In the genomic region with DNA sequence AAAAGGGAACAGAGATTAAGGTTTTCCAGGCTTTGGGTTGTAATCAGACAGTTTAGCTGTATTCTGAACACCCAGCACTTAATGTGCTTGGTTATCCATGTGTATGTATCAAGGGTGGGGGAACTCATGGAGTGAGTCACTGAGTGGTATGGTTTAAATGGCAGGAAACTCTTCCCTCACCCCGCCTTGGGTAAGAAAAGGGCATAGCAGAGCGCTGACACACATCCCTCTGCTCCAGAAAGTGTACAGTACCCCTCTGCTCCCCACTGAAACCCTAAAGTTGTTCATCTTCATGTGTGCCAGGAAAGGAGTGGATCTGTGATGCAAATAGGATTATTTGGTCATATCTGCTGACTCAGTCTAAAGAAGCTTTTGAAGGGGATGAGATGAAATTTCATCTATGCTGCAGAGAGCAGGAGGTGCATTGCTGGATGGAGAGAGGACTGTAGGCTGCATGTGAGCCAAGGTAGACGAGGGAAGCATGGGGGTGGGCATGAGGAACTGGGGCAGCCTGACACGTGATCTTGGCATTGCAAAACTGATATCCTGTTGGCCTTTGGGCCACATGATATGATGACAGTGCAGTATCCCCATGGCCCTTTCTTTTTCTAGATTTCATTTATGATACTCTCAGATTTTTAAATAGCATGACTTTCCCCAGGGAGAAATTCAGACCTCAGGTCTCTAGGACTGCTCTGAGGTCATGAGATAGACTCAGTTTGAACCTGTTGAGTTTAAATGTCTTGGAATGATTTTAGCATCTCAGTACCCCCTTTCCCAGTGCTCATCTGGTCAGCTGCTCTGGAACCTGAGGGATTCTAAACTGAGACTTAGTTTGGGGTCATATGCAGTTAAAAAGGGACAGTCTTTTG, we compare ENCODE assay signal across 9 cellular contexts.
DNase-seq lines count a peak whose midpoint lies in the region; ATAC-seq, FAIRE-seq and TF ChIP-seq lines count a peak whose summit lies in the region.
"Had no signal": no experiment of that assay in that cellular context is flagged by ENCODE, and none has a peak within 500 bp of the region (broad histone marks: within the 10 kb centered on the region; RNA-seq: fewer than 3 reads in every experiment).

No MANE protein-coding gene starts in this region.

- H3K27me3 ChIP-seq in CD8-positive, alpha-beta memory T cell (ENCODE audit: insufficient read depth, low read length, poor library complexity, severe bottlenecking), result no peaks in the 10 kb centered on the region
- no peaks in the 10 kb centered on the region for H3K27me3 ChIP-seq in GM12878 (replicated peaks in 1 of 2; ENCODE audit: control insufficient read depth in 2 of 2, insufficient read depth in 2 of 2, low read length in 1 of 2)

- no peak overlapping the region for H3K4me3 Mint-ChIP-seq in CD8-positive, alpha-beta memory T cell
- peak overlapping the region; percentile 52 for H3K4me3 Mint-ChIP-seq in natural killer cell treated with Interleukin-12 subunit alpha and Interleukin-12 subunit beta and Interleukin-15 and Interleukin-18, amount 100 ng/mL, for 72 hours

- no peak for TF ChIP-seq RAD21 in GM12878 (IDR thresholded peaks at IDR 0.05; ENCODE audit: insufficient read depth, low read depth, low read length)

- peaks cover 0 to 2% (median 1%) of the 10 kb centered on the region in 3 donors for H3K36me3 Mint-ChIP-seq in CD8-positive, alpha-beta memory T cell
- no peaks in the 10 kb centered on the region for H3K36me3 Mint-ChIP-seq in natural killer cell treated with Interleukin-12 subunit alpha and Interleukin-12 subunit beta and Interleukin-15 and Interleukin-18, amount 100 ng/mL, for 72 hours

- WGBS in GM12878 (ENCODE audit: insufficient coverage, insufficient replicate concordance, low lambda C conversion rate, missing lambda C conversion rate), result 33% methylated on average over 4 of the region's 4 CpGs

- no peak overlapping the region for H3K27ac ChIP-seq in CD8-positive, alpha-beta memory T cell (ENCODE audit: low read depth, low read length)
- H3K27ac ChIP-seq in GM12878 (ENCODE audit: control insufficient read depth, insufficient read depth), result peak overlapping the region; percentile 20; the same call in 1 of the 2 replicates

- POLR2A ChIA-PET in CD8-positive, alpha-beta memory T cell (lab: Charles Lee), result no interaction called here
- POLR2A ChIA-PET in GM12878 (lab: Charles Lee), result no interaction called here

- RAD21 ChIA-PET in GM12878 (lab: Charles Lee; ENCODE audit: unreplicated experiment), result no interaction called here

- H3K4me1 Mint-ChIP-seq in CD8-positive, alpha-beta memory T cell, result peaks cover 20 to 41% (median 21%) of the 10 kb centered on the region in 3 donors
- peaks cover 22 to 27% of the 10 kb centered on the region in 2 donors for H3K4me1 Mint-ChIP-seq in natural killer cell treated with Interleukin-12 subunit alpha and Interleukin-12 subunit beta and Interleukin-15 and Interleukin-18, amount 100 ng/mL, for 72 hours (ENCODE audit: low read depth in 2 of 2)

- in situ Hi-C loops in GM12878 (cut with MboI), result no loop called here

- TF ChIP-seq CTCF in GM12878 (IDR thresholded peaks at IDR 0.05 in 2 of 3, conservative IDR thresholded peaks at IDR 0.05 in 1 of 3; ENCODE audit: control insufficient read depth in 2 of 3, extremely low read depth in 1 of 3, insufficient read depth in 1 of 3, low read depth in 3 of 3, low read length in 3 of 3), result no peak

- peak overlapping the region in 6 of 8 donors; percentile 7 to 79 (median 47) for H3K27ac Mint-ChIP-seq in CD8-positive, alpha-beta memory T cell
- peak overlapping the region; percentile 59 to 76 for H3K27ac Mint-ChIP-seq in natural killer cell treated with Interleukin-12 subunit alpha and Interleukin-12 subunit beta and Interleukin-15 and Interleukin-18, amount 100 ng/mL, for 72 hours

- no peak for ATAC-seq in GM12878
- ATAC-seq in natural killer cell treated with Interleukin-12 subunit alpha and Interleukin-12 subunit beta and Interleukin-15 and Interleukin-18, amount 100 ng/mL, for 72 hours, result peak; percentile 67
- ATAC-seq in HG03571 (IDR thresholded peaks at IDR 0.05; ENCODE audit: unreplicated experiment), result no peak
- no peak for ATAC-seq in GM18505 (IDR thresholded peaks at IDR 0.05; ENCODE audit: unreplicated experiment)
- no peak for ATAC-seq in HG02571 (IDR thresholded peaks at IDR 0.05; ENCODE audit: unreplicated experiment)

- H3K4me2 ChIP-seq in GM12878 (ENCODE audit: control insufficient read depth, insufficient read depth), result peak overlapping the region; percentile 11; the same call in 1 of the 2 replicates

- no peaks in the 10 kb centered on the region for H4K20me1 ChIP-seq in GM12878 (ENCODE audit: control insufficient read depth, insufficient read depth)

- DNase-seq in CD8-positive, alpha-beta memory T cell, result no peak
- peak; percentile 97 for DNase-seq in HT1080 (ENCODE audit: low read depth)
- no peak for DNase-seq in GM12878 (ENCODE audit: low read depth, low spot score)
- DNase-seq in natural killer cell treated with Interleukin-12 subunit alpha and Interleukin-12 subunit beta and Interleukin-15 and Interleukin-18, amount 100 ng/mL, for 72 hours (ENCODE audit: low spot score), result no peak
- no peak for DNase-seq in NCI-H1092 (lab: John Stamatoyannopoulos, UW)

- no peak overlapping the region for H3K4me3 ChIP-seq in CD8-positive, alpha-beta memory T cell (ENCODE audit: low read length)
- no peak overlapping the region for H3K4me3 ChIP-seq in GM12878
- H3K4me3 ChIP-seq: HAP-1 had no signal

- no TSS peak for BruUV-seq in GM12878 (replicated peaks; lab: Mats Ljungman, UMichigan)

- no peak overlapping the region for H3K9ac ChIP-seq in GM12878 (ENCODE audit: control insufficient read depth, insufficient read depth, low read length)

- FAIRE-seq in GM12878 (lab: Jason Lieb, UNC), result no peak

- H3K36me3 ChIP-seq in CD8-positive, alpha-beta memory T cell (ENCODE audit: insufficient read depth, low read length), result no peaks in the 10 kb centered on the region
- H3K36me3 ChIP-seq in GM12878 (ENCODE audit: control insufficient read depth in 2 of 2, insufficient read depth in 2 of 2, low read length in 1 of 2), result no peaks in the 10 kb centered on the region
- H3K36me3 ChIP-seq: HAP-1 had no signal

- no peaks in the 10 kb centered on the region for H3K79me2 ChIP-seq in GM12878 (ENCODE audit: control insufficient read depth, insufficient read depth, low read length)

- intact Hi-C loops in GM12878 (cut with micrococcal nuclease; ENCODE audit: unreplicated experiment), result no loop called here

- CTCF ChIA-PET in CD8-positive, alpha-beta memory T cell (lab: Charles Lee), result no interaction called here
- CTCF ChIA-PET in GM12878 (lab: Yijun Ruan, JAX), result interaction anchor here (0.7 to 0.9 kb wide), 2 partner anchors 59 to 164 kb away, joined by 3 read pairs; no protein-coding TSS in a partner anchor

- no peak for TF ChIP-seq POLR2A in GM12878 (IDR thresholded peaks at IDR 0.05; ENCODE audit: low read depth, low read length)
- TF ChIP-seq POLR2A in GM18505 (IDR thresholded peaks at IDR 0.05; ENCODE audit: borderline replicate concordance, extremely low read depth, insufficient read depth, insufficient read length), result no peak

- H3K9me3 ChIP-seq in CD8-positive, alpha-beta memory T cell (ENCODE audit: low read length), result no peaks in the 10 kb centered on the region
- no peaks in the 10 kb centered on the region for H3K9me3 ChIP-seq in GM12878 (replicated peaks; ENCODE audit: control insufficient read depth, insufficient read depth, low read length)
- H3K9me3 ChIP-seq: HAP-1 had no signal

- no peaks in the 10 kb centered on the region for H3K4me1 ChIP-seq in CD8-positive, alpha-beta memory T cell (ENCODE audit: insufficient read depth, low read length)
- peaks cover 9% of the 10 kb centered on the region for H3K4me1 ChIP-seq in GM12878 (ENCODE audit: control insufficient read depth, insufficient read depth, low read length)
- H3K4me1 ChIP-seq: HAP-1 had no signal

- TF ChIP-seq EP300 in GM12878 (IDR thresholded peaks at IDR 0.05; ENCODE audit: borderline replicate concordance in 1 of 2, control insufficient read depth in 1 of 2, low read depth in 2 of 2, low read length in 2 of 2), result no peak

- SMC1A ChIA-PET in GM12878 (lab: Charles Lee; ENCODE audit: uncharacterized antibody, unreplicated experiment), result no interaction called here

- H2AFZ ChIP-seq in GM12878 (ENCODE audit: control insufficient read depth, low read depth, low read length), result no peak overlapping the region

- no peaks in the 10 kb centered on the region for H3K27me3 Mint-ChIP-seq in CD8-positive, alpha-beta memory T cell
- peaks cover 0 to 3% of the 10 kb centered on the region in 2 donors for H3K27me3 Mint-ChIP-seq in natural killer cell treated with Interleukin-12 subunit alpha and Interleukin-12 subunit beta and Interleukin-15 and Interleukin-18, amount 100 ng/mL, for 72 hours

- peaks cover 0 to 2% (median 0%) of the 10 kb centered on the region in 5 donors for H3K9me3 Mint-ChIP-seq in CD8-positive, alpha-beta memory T cell
- H3K9me3 Mint-ChIP-seq in natural killer cell treated with Interleukin-12 subunit alpha and Interleukin-12 subunit beta and Interleukin-15 and Interleukin-18, amount 100 ng/mL, for 72 hours, result no peaks in the 10 kb centered on the region

TF ChIP-seq in GM12878, 131 proteins besides CTCF, POLR2A, EP300 and RAD21 (continues in another document):
- TF ChIP-seq HDGF (IDR thresholded peaks at IDR 0.05) (no peak), ESRRA (IDR thresholded peaks at IDR 0.05; ENCODE audit: low read length) (no peak), YBX1 (IDR thresholded peaks at IDR 0.05) (no peak), BACH1 (IDR thresholded peaks at IDR 0.05; ENCODE audit: borderline replicate concordance) (no peak)

Comparison
In these comparisons a context has a peak if more than half of its experiments do, and no peak if none do; other contexts are left out.
1. ATAC-seq: peak in natural killer cell treated with Interleukin-12 subunit alpha and Interleukin-12 subunit beta and Interleukin-15 and Interleukin-18, amount 100 ng/mL, for 72 hours (2 of 2); none in GM12878 (single experiment), HG03571 (single experiment), GM18505 (single experiment) and HG02571 (single experiment).